8 cellular contexts compared by ENCODE assay signal in the genomic region with DNA sequence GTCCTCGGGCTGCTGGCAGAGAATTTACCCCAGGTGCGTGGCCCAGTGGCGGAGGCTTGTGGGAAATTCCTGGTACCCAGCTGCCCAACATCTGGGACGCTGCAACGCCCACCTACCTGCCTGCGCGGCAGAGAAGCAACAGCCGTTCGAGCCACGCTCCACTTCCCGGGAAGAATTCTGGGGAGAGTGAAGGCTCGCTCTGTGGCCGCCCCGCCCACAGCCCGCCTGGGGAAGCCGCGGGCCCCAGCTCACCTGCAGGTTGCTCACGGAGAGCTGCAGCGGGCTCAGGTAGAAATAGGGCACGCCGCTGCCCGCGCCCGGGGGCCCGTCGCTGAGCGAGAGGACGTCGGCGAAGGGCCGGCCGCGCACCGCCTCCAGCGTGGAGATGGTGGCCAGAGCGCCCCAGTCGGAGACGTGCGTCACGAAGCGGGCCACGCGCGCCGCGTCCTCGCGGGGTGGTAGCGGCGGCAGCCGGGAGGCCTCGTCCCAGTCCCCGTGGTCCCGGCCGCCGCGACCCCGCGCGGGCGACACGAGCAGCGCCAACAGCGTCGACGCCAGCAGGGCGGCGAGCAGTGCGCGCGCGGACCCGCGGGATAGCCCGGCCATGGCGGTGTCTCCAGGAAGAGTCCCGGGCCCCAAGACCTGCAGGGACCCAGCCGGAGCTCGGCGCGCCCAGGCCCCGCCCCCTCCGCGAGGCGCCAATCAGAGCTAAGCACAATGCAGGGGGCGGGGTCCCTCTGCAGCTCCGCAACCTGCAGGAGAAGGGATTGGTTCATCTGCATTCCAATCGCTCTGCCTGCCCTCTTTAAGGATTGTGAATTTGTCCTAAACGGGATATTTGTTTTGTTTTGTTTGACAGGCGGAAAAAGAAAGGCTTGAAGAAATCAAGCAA. TPM values are rescaled to one million over a fixed set of nuclear protein-coding genes. Genes with fewer than 3 reads are reported as not detected.
DNase-seq lines count a peak whose midpoint lies in the region; ATAC-seq and TF ChIP-seq lines count a peak whose summit lies in the region.

Gene CREG1 (minus strand): TSS at position 627 of the 892 bp plus-strand sequence.

- H3K4me3 Mint-ChIP-seq in T-helper 1 cell treated with Interleukin-12 subunit alpha and Interleukin-12 subunit beta and Interleukin-4 antibody, amounts not matched to agents 30 μg/mL and 1 μg/mL, for 36 hours: peak within 1 kb of the TSS; percentile 85
- H3K4me3 Mint-ChIP-seq in progenitor cell of endocrine pancreas (ENCODE audit: low read depth): peak within 1 kb of the TSS; percentile 75

- in situ Hi-C loops in GM13977 (cut with MboI; ENCODE audit: low pct_unique_long_range_greater_than_20kb, low sequenced_read_pairs, unreplicated experiment): no loop called here

- H3K4me1 Mint-ChIP-seq in T-helper 1 cell treated with Interleukin-12 subunit alpha and Interleukin-12 subunit beta and Interleukin-4 antibody, amounts not matched to agents 30 μg/mL and 1 μg/mL, for 36 hours (ENCODE audit: low read depth): peaks cover 33% of the 10 kb centered on the region
- peaks cover 10% of the 10 kb centered on the region for H3K4me1 Mint-ChIP-seq in progenitor cell of endocrine pancreas (ENCODE audit: low read depth)

- H3K27ac Mint-ChIP-seq in T-helper 1 cell treated with Interleukin-12 subunit alpha and Interleukin-12 subunit beta and Interleukin-4 antibody, amounts not matched to agents 30 μg/mL and 1 μg/mL, for 36 hours: peak within 1 kb of the TSS; percentile 41
- H3K27ac Mint-ChIP-seq in progenitor cell of endocrine pancreas: peak within 1 kb of the TSS; percentile 90

- DNase-seq in GM13977 (ENCODE audit: low spot score): peak; percentile 96
- peak; percentile 89 for DNase-seq in NCI-H1694 (lab: John Stamatoyannopoulos, UW)
- DNase-seq in amniotic stem cell (lab: John Stamatoyannopoulos, UW): peak; percentile 74
- DNase-seq in left cardiac atrium: peak; percentile 96
- DNase-seq in progenitor cell of endocrine pancreas (ENCODE audit: low spot score, unreplicated experiment): peak; percentile 93
- peak; percentile 95 for DNase-seq in ureter (ENCODE audit: low spot score)

- peaks cover 17% of the 10 kb centered on the region for H3K27me3 Mint-ChIP-seq in T-helper 1 cell treated with Interleukin-12 subunit alpha and Interleukin-12 subunit beta and Interleukin-4 antibody, amounts not matched to agents 30 μg/mL and 1 μg/mL, for 36 hours (ENCODE audit: low read depth)
- no peaks in the 10 kb centered on the region for H3K27me3 Mint-ChIP-seq in progenitor cell of endocrine pancreas

- ATAC-seq in HG02884 (IDR thresholded peaks at IDR 0.05; ENCODE audit: unreplicated experiment) (peak; percentile 96), left cardiac atrium (peak; percentile 99)

- TF ChIP-seq CTCF in GM13977 (IDR thresholded peaks at IDR 0.05; ENCODE audit: extremely low read depth, insufficient read depth, missing control alignments) (no peak), progenitor cell of endocrine pancreas (IDR thresholded peaks at IDR 0.05; ENCODE audit: unreplicated experiment) (peak; percentile 22)

- no peaks in the 10 kb centered on the region for H3K36me3 Mint-ChIP-seq in T-helper 1 cell treated with Interleukin-12 subunit alpha and Interleukin-12 subunit beta and Interleukin-4 antibody, amounts not matched to agents 30 μg/mL and 1 μg/mL, for 36 hours (ENCODE audit: low read depth)
- H3K36me3 Mint-ChIP-seq in progenitor cell of endocrine pancreas (ENCODE audit: insufficient read depth): no peaks in the 10 kb centered on the region

- intact Hi-C loops in left cardiac atrium (cut with DNase I): no loop called here

- no peaks in the 10 kb centered on the region for H3K9me3 Mint-ChIP-seq in T-helper 1 cell treated with Interleukin-12 subunit alpha and Interleukin-12 subunit beta and Interleukin-4 antibody, amounts not matched to agents 30 μg/mL and 1 μg/mL, for 36 hours
- H3K9me3 Mint-ChIP-seq in progenitor cell of endocrine pancreas (ENCODE audit: low read depth): no peaks in the 10 kb centered on the region

RNA-seq across cellular contexts. Expression of gene CREG1, which starts in this region (rescaled TPM):
- total RNA-seq in left cardiac atrium (100 to 1,000 TPM in 1 of 2 donors, 10 to 100 TPM in 1; 92.2 to 106 TPM), progenitor cell of endocrine pancreas (27.7 and 32.3 TPM in 2 replicates), ureter (96.4 TPM)

Comparison
In these comparisons a context has a peak if more than half of its experiments do, and no peak if none do; other contexts are left out.
1. Peak in every context shown above with its lines: DNase-seq and ATAC-seq.